ENCODE assay signal across 10 cellular contexts in the genomic region with DNA sequence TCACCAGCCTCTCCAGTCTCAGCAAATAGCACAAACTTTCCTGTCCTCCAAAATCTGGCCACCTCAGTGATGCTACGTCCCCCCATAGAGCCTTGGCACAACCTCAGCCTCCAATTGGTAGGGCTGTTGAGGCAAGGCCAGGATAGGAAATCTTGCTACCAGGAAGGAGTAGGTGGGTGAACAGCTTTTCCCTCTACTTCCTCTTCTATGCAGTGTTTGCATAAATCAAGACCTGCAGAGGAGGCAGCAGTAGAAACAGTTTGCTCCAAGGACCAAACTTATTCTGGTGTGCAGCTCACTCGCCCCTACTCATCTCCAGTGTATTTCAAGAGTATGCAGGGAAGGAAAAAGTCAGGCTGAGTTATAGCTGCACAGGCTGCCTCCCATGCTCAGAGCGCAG. TPM values are rescaled to one million over a fixed set of nuclear protein-coding genes. Genes with fewer than 3 reads are reported as not detected.
A peak's percentile ranks its signal among the peaks of the same experiment; 100 is the strongest.
DNase-seq lines count a peak whose midpoint lies in the region; ATAC-seq, FAIRE-seq and TF ChIP-seq lines count a peak whose summit lies in the region.
"Had no signal": no experiment of that assay in that cellular context is flagged by ENCODE, and none has a peak within 500 bp of the region (broad histone marks: within the 10 kb centered on the region; RNA-seq: fewer than 3 reads in every experiment).

No MANE protein-coding gene starts in this region.

- peak overlapping the region; percentile 26 to 69 (median 67) for H3K27ac ChIP-seq in right lobe of liver
- peak overlapping the region; percentile 84 to 91 (median 85) for H3K27ac ChIP-seq in upper lobe of left lung

- FAIRE-seq in GM12892 (lab: Jason Lieb, UNC): no peak

- WGBS in right lobe of liver (ENCODE audit: insufficient coverage, low coverage, low lambda C conversion rate, missing lambda C conversion rate): 57% methylated on average over 1 of the region's 3 CpGs
- WGBS in upper lobe of left lung, 2 donors: 39 to 48% methylated on average over 3 of the region's 3 CpGs

- H3K4me1 Mint-ChIP-seq in activated naive CD4-positive, alpha-beta T cell treated with anti-CD3 and anti-CD28 coated beads, Interleukin-2, amount 50 U/mL, for 24 hours: peaks cover 68% of the 10 kb centered on the region
- H3K4me1 Mint-ChIP-seq in activated T-helper 2 cell treated with anti-CD3 and anti-CD28 coated beads, Interferon-gamma antibody, Interleukin-2, Interleukin-4, amounts not matched to agents 10 μg/mL and 5 μg/mL and 100 μg/mL, durations not matched to agents 14 hours and 24 hours and 36 hours (ENCODE audit: low read depth): peaks cover 37% of the 10 kb centered on the region
- H3K4me1 Mint-ChIP-seq: mesothelial cell of epicardium had no signal

- no peak for DNase-seq in activated naive CD4-positive, alpha-beta T cell (lab: John Stamatoyannopoulos, UW)
- no peak for DNase-seq in activated T-helper 2 cell treated with anti-CD3 and anti-CD28 coated beads, Interferon-gamma antibody, Interleukin-2, Interleukin-4, amounts not matched to agents 10 μg/mL and 5 μg/mL and 100 μg/mL, durations not matched to agents 14 hours and 24 hours and 36 hours (ENCODE audit: low spot score)
- DNase-seq in right lobe of liver (no peak), upper lobe of left lung (no peak), NCI-H1417 treated with DMSO at 0.1 percent for 48 hours (lab: John Stamatoyannopoulos, UW) (no peak), NCI-H446 (lab: John Stamatoyannopoulos, UW) (no peak), GM12892 (ENCODE audit: insufficient read length) (no peak)
- DNase-seq: T-helper 9 cell had no signal

- TF ChIP-seq CTCF in right lobe of liver (IDR thresholded peaks at IDR 0.05): no peak
- no peak for TF ChIP-seq CTCF in upper lobe of left lung (IDR thresholded peaks at IDR 0.05)

- H3K9me3 Mint-ChIP-seq in activated naive CD4-positive, alpha-beta T cell treated with anti-CD3 and anti-CD28 coated beads, Interleukin-2, amount 50 U/mL, for 24 hours: no peaks in the 10 kb centered on the region
- no peaks in the 10 kb centered on the region for H3K9me3 Mint-ChIP-seq in activated T-helper 2 cell treated with anti-CD3 and anti-CD28 coated beads, Interferon-gamma antibody, Interleukin-2, Interleukin-4, amounts not matched to agents 10 μg/mL and 5 μg/mL and 100 μg/mL, durations not matched to agents 14 hours and 24 hours and 36 hours
- H3K9me3 Mint-ChIP-seq: mesothelial cell of epicardium had no signal

- no peaks in the 10 kb centered on the region for H3K36me3 ChIP-seq in right lobe of liver
- no peaks in the 10 kb centered on the region for H3K36me3 ChIP-seq in upper lobe of left lung

- no peaks in the 10 kb centered on the region for H3K27me3 Mint-ChIP-seq in activated naive CD4-positive, alpha-beta T cell treated with anti-CD3 and anti-CD28 coated beads, Interleukin-2, amount 50 U/mL, for 24 hours
- H3K27me3 Mint-ChIP-seq in activated T-helper 2 cell treated with anti-CD3 and anti-CD28 coated beads, Interferon-gamma antibody, Interleukin-2, Interleukin-4, amounts not matched to agents 10 μg/mL and 5 μg/mL and 100 μg/mL, durations not matched to agents 14 hours and 24 hours and 36 hours (ENCODE audit: low read depth): no peaks in the 10 kb centered on the region

- TF ChIP-seq POLR2A in right lobe of liver (IDR thresholded peaks at IDR 0.05) (no peak), upper lobe of left lung (IDR thresholded peaks at IDR 0.05) (no peak), GM12892 (IDR thresholded peaks at IDR 0.05; ENCODE audit: low read depth, low read length) (no peak)

- peak overlapping the region; percentile 87 for H3K4me3 Mint-ChIP-seq in activated naive CD4-positive, alpha-beta T cell treated with anti-CD3 and anti-CD28 coated beads, Interleukin-2, amount 50 U/mL, for 24 hours
- peak overlapping the region; percentile 66 for H3K4me3 Mint-ChIP-seq in activated T-helper 2 cell treated with anti-CD3 and anti-CD28 coated beads, Interferon-gamma antibody, Interleukin-2, Interleukin-4, amounts not matched to agents 10 μg/mL and 5 μg/mL and 100 μg/mL, durations not matched to agents 14 hours and 24 hours and 36 hours (ENCODE audit: low read depth)
- H3K4me3 Mint-ChIP-seq: mesothelial cell of epicardium had no signal

- H3K9me3 ChIP-seq in right lobe of liver (no peaks in the 10 kb centered on the region), upper lobe of left lung (no peaks in the 10 kb centered on the region)

- peaks cover 2% of the 10 kb centered on the region for H3K36me3 Mint-ChIP-seq in activated naive CD4-positive, alpha-beta T cell treated with anti-CD3 and anti-CD28 coated beads, Interleukin-2, amount 50 U/mL, for 24 hours
- H3K36me3 Mint-ChIP-seq in activated T-helper 2 cell treated with anti-CD3 and anti-CD28 coated beads, Interferon-gamma antibody, Interleukin-2, Interleukin-4, amounts not matched to agents 10 μg/mL and 5 μg/mL and 100 μg/mL, durations not matched to agents 14 hours and 24 hours and 36 hours (ENCODE audit: low read depth): no peaks in the 10 kb centered on the region
- H3K36me3 Mint-ChIP-seq: mesothelial cell of epicardium had no signal

- H3K27me3 ChIP-seq in right lobe of liver (no peaks in the 10 kb centered on the region), upper lobe of left lung (no peaks in the 10 kb centered on the region)

- peak overlapping the region; percentile 89 for H3K27ac Mint-ChIP-seq in activated naive CD4-positive, alpha-beta T cell treated with anti-CD3 and anti-CD28 coated beads, Interleukin-2, amount 50 U/mL, for 24 hours
- H3K27ac Mint-ChIP-seq in activated T-helper 2 cell treated with anti-CD3 and anti-CD28 coated beads, Interferon-gamma antibody, Interleukin-2, Interleukin-4, amounts not matched to agents 10 μg/mL and 5 μg/mL and 100 μg/mL, durations not matched to agents 14 hours and 24 hours and 36 hours: peak overlapping the region; percentile 90
- H3K27ac Mint-ChIP-seq: mesothelial cell of epicardium had no signal

- TF ChIP-seq EP300 in upper lobe of left lung (IDR thresholded peaks at IDR 0.05): no peak

- intact Hi-C loops in activated T-helper 2 cell treated with anti-CD3 and anti-CD28 coated beads, Interferon-gamma antibody, Interleukin-2, Interleukin-4, amounts not matched to agents 10 μg/mL and 5 μg/mL and 100 μg/mL, durations not matched to agents 14 hours and 24 hours and 36 hours (cut with micrococcal nuclease): no loop called here
- intact Hi-C loops in right lobe of liver (cut with DNase I): no loop called here

- H3K4me3 ChIP-seq in right lobe of liver (peak overlapping the region in 1 of 3 donors; percentile 19), upper lobe of left lung (peak overlapping the region in 3 of 4 donors; percentile 9 to 39 (median 35))

- ATAC-seq in right lobe of liver (peak; percentile 54 to 67 (median 61)), upper lobe of left lung (ENCODE audit: low FRiP score in 2 of 2) (peak; percentile 8 to 73)

- no peaks in the 10 kb centered on the region for H3K4me1 ChIP-seq in right lobe of liver
- H3K4me1 ChIP-seq in upper lobe of left lung: peaks cover 21 to 41% (median 30%) of the 10 kb centered on the region in 4 donors

RNA-seq across cellular contexts. Expression of a gene that starts 0.7 kb away (rescaled TPM):
- total RNA-seq in activated T-helper 2 cell treated with anti-CD3 and anti-CD28 coated beads, Interferon-gamma antibody, Interleukin-2, Interleukin-4, amounts not matched to agents 10 μg/mL and 5 μg/mL and 100 μg/mL, durations not matched to agents 14 hours and 24 hours and 36 hours: 3.7 and 4.3 TPM in 2 replicates
- total RNA-seq in right lobe of liver: 1 to 10 TPM in 5 of 6 experiments, under 1 TPM in 1; 0.93 to 2.3 (median 1.6) TPM
- 10 to 100 TPM in 5 of 6 donors, 1 to 10 TPM in 1; 7.1 to 56.6 (median 23.0) TPM for total RNA-seq in upper lobe of left lung
- polyA plus RNA-seq in GM12892 (2012; ENCODE audit: missing spikeins): 2.2 TPM
- total RNA-seq: mesothelial cell of epicardium had no signal

RNA-seq across cellular contexts. Expression of a gene that starts 15.7 kb away (rescaled TPM):
- total RNA-seq in activated T-helper 2 cell treated with anti-CD3 and anti-CD28 coated beads, Interferon-gamma antibody, Interleukin-2, Interleukin-4, amounts not matched to agents 10 μg/mL and 5 μg/mL and 100 μg/mL, durations not matched to agents 14 hours and 24 hours and 36 hours: not detected in 2 replicates
- total RNA-seq in right lobe of liver (not detected), upper lobe of left lung (not detected)
- not detected for polyA plus RNA-seq in GM12892 (2012; ENCODE audit: missing spikeins)
- total RNA-seq: mesothelial cell of epicardium had no signal

RNA-seq across cellular contexts. Expression of a gene that starts 19.7 kb away (rescaled TPM):
- not detected in 2 replicates for total RNA-seq in activated T-helper 2 cell treated with anti-CD3 and anti-CD28 coated beads, Interferon-gamma antibody, Interleukin-2, Interleukin-4, amounts not matched to agents 10 μg/mL and 5 μg/mL and 100 μg/mL, durations not matched to agents 14 hours and 24 hours and 36 hours
- total RNA-seq in right lobe of liver (under 1 TPM in 1 of 6 experiments, not detected in 5; 0.10 TPM), upper lobe of left lung (1 to 10 TPM in 1 of 6 donors, under 1 TPM in 3, not detected in 2; 0.15 to 1.0 (median 0.30) TPM)
- polyA plus RNA-seq in GM12892 (2012; ENCODE audit: missing spikeins): 0.30 TPM
- total RNA-seq: mesothelial cell of epicardium had no signal

RNA-seq across cellular contexts. Expression of a gene that starts 23.0 kb away (rescaled TPM):
- total RNA-seq in activated T-helper 2 cell treated with anti-CD3 and anti-CD28 coated beads, Interferon-gamma antibody, Interleukin-2, Interleukin-4, amounts not matched to agents 10 μg/mL and 5 μg/mL and 100 μg/mL, durations not matched to agents 14 hours and 24 hours and 36 hours: 19.3 TPM in 2 replicates
- total RNA-seq in right lobe of liver (1 to 10 TPM; 5.4 to 10.0 (median 6.3) TPM), upper lobe of left lung (10 to 100 TPM in 4 of 6 donors, 1 to 10 TPM in 2; 4.4 to 13.2 (median 12.1) TPM)
- 10.6 TPM for polyA plus RNA-seq in GM12892 (2012; ENCODE audit: missing spikeins)

RNA-seq across cellular contexts. Expression of a gene that starts 23.1 kb away (rescaled TPM):
- total RNA-seq in activated T-helper 2 cell treated with anti-CD3 and anti-CD28 coated beads, Interferon-gamma antibody, Interleukin-2, Interleukin-4, amounts not matched to agents 10 μg/mL and 5 μg/mL and 100 μg/mL, durations not matched to agents 14 hours and 24 hours and 36 hours: 31.2 and 34.3 TPM in 2 replicates
- total RNA-seq in right lobe of liver (10 to 100 TPM in 2 of 6 experiments, 1 to 10 TPM in 4; 7.9 to 16.4 (median 9.2) TPM), upper lobe of left lung (10 to 100 TPM; 12.7 to 28.3 (median 16.8) TPM)
- 17.7 TPM for polyA plus RNA-seq in GM12892 (2012; ENCODE audit: missing spikeins)
